In the genomic region with DNA sequence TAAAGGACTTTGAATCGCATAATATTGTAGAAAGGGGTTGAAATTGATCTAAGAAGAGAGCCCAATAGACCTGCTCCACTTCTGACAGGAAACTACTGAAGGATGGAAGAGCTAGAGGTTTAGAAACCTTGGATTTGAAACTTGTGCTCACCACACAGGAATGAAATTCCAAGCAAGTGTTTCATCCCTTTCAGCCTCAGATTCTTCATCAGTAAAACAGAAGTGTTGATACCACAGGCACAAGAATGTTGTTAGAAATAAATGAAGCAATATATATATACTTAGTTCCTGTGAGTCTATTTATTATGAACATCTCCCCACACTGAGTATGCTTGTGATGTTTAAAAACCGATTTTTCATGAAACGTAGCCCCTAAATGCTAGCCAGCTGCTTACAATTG, we compare ENCODE assay signal across 19 cellular contexts. TPM values are rescaled to one million over a fixed set of nuclear protein-coding genes. Genes with fewer than 3 reads are reported as not detected.
DNase-seq lines count a peak whose midpoint lies in the region; ATAC-seq, FAIRE-seq and TF ChIP-seq lines count a peak whose summit lies in the region.
"Had no signal": no experiment of that assay in that cellular context is flagged by ENCODE, and none has a peak within 500 bp of the region (broad histone marks: within the 10 kb centered on the region; RNA-seq: fewer than 3 reads in every experiment).

No MANE protein-coding gene starts in this region.

- no peaks in the 10 kb centered on the region for H3K36me3 ChIP-seq in bronchial epithelial cell (ENCODE audit: control insufficient read depth, insufficient read depth, low read length)
- H3K36me3 ChIP-seq: SJSA1 had no signal

- no peak for ATAC-seq in GM21360 (IDR thresholded peaks at IDR 0.05; ENCODE audit: unreplicated experiment)
- ATAC-seq: activated CD4-positive, alpha-beta T cell treated with anti-CD3 and anti-CD28 coated beads for 36 hours; naive thymus-derived CD8-positive, alpha-beta T cell had no signal

- no peaks in the 10 kb centered on the region for H3K27me3 ChIP-seq in bronchial epithelial cell (ENCODE audit: control insufficient read depth, insufficient read depth, low read length)
- H3K27me3 ChIP-seq: SJSA1, stomach had no signal

- no peak for TF ChIP-seq CTCF in bronchial epithelial cell (IDR thresholded peaks at IDR 0.05; ENCODE audit: insufficient read depth, low read length, severe bottlenecking)

- no peak overlapping the region for H3K4me3 ChIP-seq in bronchial epithelial cell (ENCODE audit: low read depth, low read length)
- H3K4me3 ChIP-seq: lung, SJSA1, stomach had no signal

- FAIRE-seq in bronchial epithelial cell (lab: Jason Lieb, UNC): no peak
- FAIRE-seq: urothelium cell line had no signal

- DNase-seq in AG08395 (ENCODE audit: low spot score): peak; percentile 67
- peak; percentile 9 for DNase-seq in HT1080 (ENCODE audit: low read depth)
- DNase-seq in bronchial epithelial cell (ENCODE audit: low read depth): peak; percentile 43
- DNase-seq in iris pigment epithelial cell (ENCODE audit: low read depth): peak; percentile 82
- DNase-seq in NCI-H526 (lab: John Stamatoyannopoulos, UW): no peak
- no peak for DNase-seq in activated naive CD4-positive, alpha-beta T cell treated with anti-CD3 and anti-CD28 coated beads, Interleukin-2, amount 50 U/mL, for 16 hours
- no peak for DNase-seq in NCI-H2196 (lab: John Stamatoyannopoulos, UW; ENCODE audit: unreplicated experiment)
- DNase-seq: activated CD4-positive, alpha-beta T cell treated with anti-CD3 and anti-CD28 coated beads for 36 hours; activated CD8-positive, alpha-beta memory T cell treated with anti-CD3 and anti-CD28 coated beads, Interleukin-2, amount 50 U/mL, for 4 hours; COR-L47; H9; naive thymus-derived CD8-positive, alpha-beta T cell; NCI-H146; stomach; T1000 had no signal

RNA-seq across cellular contexts. Expression of a gene that starts 43.8 kb away (rescaled TPM):
- total RNA-seq in HT1080 (2014; rRNA removed; shearing (Covaris generic)): 29.0 and 36.9 TPM in 2 replicates
- polyA plus RNA-seq in HT1080 (2015; cell fraction: cytosol; rRNA removed): 26.8 and 27.2 TPM in 2 replicates
- 44.0 and 53.0 TPM in 2 replicates for polyA plus RNA-seq in HT1080 (2015; cell fraction: nucleus; rRNA removed)
- 43.7 and 47.0 TPM in 2 replicates for total RNA-seq in bronchial epithelial cell

Comparison
In these comparisons a context has a peak if more than half of its experiments do, and no peak if none do; other contexts are left out.
1. DNase-seq: peak in AG08395 (single experiment), HT1080 (single experiment), bronchial epithelial cell (single experiment) and iris pigment epithelial cell (single experiment); none in NCI-H526 (0 of 2), activated naive CD4-positive, alpha-beta T cell treated with anti-CD3 and anti-CD28 coated beads, Interleukin-2, amount 50 U/mL, for 16 hours (single experiment) and NCI-H2196 (single experiment).